ENCODE assay signal across 21 cellular contexts in the genomic region with DNA sequence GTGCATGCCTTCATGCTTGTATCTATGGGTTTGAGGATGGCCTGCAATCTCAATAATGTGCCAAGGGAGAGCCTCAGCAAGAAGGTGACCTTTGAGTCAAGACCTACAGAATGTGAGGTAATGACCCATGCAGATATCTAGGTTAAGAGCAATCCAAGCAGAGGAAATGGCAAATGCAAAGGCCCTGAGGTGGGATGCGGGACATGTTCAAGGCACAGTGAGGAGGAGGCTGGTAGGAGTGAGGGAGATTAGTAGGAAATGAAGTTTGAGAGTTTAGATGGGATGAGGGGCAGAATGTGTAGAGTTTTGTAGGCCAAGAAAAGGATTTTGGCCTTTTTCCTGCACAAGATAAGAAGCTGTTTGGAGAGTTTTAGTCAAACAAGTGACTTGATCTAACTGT. TPM values are rescaled to one million over a fixed set of nuclear protein-coding genes. Genes with fewer than 3 reads are reported as not detected.
DNase-seq lines count a peak whose midpoint lies in the region; ATAC-seq, FAIRE-seq and TF ChIP-seq lines count a peak whose summit lies in the region.
"Had no signal": no experiment of that assay in that cellular context is flagged by ENCODE, and none has a peak within 500 bp of the region (broad histone marks: within the 10 kb centered on the region; RNA-seq: fewer than 3 reads in every experiment).

No MANE protein-coding gene starts in this region.

- H3K36me3 ChIP-seq in K562 (ENCODE audit: control insufficient read depth, insufficient read depth, low read length) (no peaks in the 10 kb centered on the region), small intestine (ENCODE audit: control insufficient read depth in 2 of 2, insufficient read depth in 2 of 2, low read length in 2 of 2) (no peaks in the 10 kb centered on the region)
- H3K36me3 ChIP-seq: BE2C had no signal

- no peaks in the 10 kb centered on the region for H3K36me3 Mint-ChIP-seq in natural killer cell treated with Interleukin-12 subunit alpha and Interleukin-12 subunit beta and Interleukin-15 and Interleukin-18, amount 100 ng/mL, for 72 hours
- H3K36me3 Mint-ChIP-seq in natural killer cell, result no peaks in the 10 kb centered on the region
- H3K36me3 Mint-ChIP-seq: CD4-positive, CD25-positive, alpha-beta regulatory T cell had no signal

- H3K9me3 ChIP-seq in K562 (replicated peaks; ENCODE audit: control insufficient read depth, insufficient read depth, low read depth, low read length) (no peaks in the 10 kb centered on the region), small intestine (ENCODE audit: control insufficient read depth, low read depth) (no peaks in the 10 kb centered on the region)
- H3K9me3 ChIP-seq: BE2C had no signal

- no peaks in the 10 kb centered on the region for H3K9me1 ChIP-seq in K562 (ENCODE audit: control insufficient read depth, insufficient read depth, low read length)

- in situ Hi-C loops in K562 (cut with MboI), result no loop called here

- WGBS in K562 (ENCODE audit: insufficient coverage, low coverage, missing lambda C conversion rate), result 100% methylated on average over 1 of the region's 1 CpG
- 94 to 100% (median 100%) methylated on average over 1 of the region's 1 CpG for WGBS in small intestine, 3 donors

- no peaks in the 10 kb centered on the region for H4K20me1 ChIP-seq in K562 (replicated peaks; ENCODE audit: control insufficient read depth, insufficient read depth, low read length)

- H3K9me3 Mint-ChIP-seq in natural killer cell treated with Interleukin-12 subunit alpha and Interleukin-12 subunit beta and Interleukin-15 and Interleukin-18, amount 100 ng/mL, for 72 hours, result no peaks in the 10 kb centered on the region
- no peaks in the 10 kb centered on the region for H3K9me3 Mint-ChIP-seq in natural killer cell
- H3K9me3 Mint-ChIP-seq: CD8-positive, alpha-beta memory T cell; GM23338; HFFc6 had no signal

- TF ChIP-seq POLR2A in K562 (conservative IDR thresholded peaks at IDR 0.05), result no peak

- TF ChIP-seq CTCF in natural killer cell (IDR thresholded peaks at IDR 0.05), result no peak
- TF ChIP-seq CTCF in K562 (IDR thresholded peaks at IDR 0.05 in 2 of 3, conservative IDR thresholded peaks at IDR 0.05 in 1 of 3; ENCODE audit: insufficient read depth in 2 of 3, low read depth in 1 of 3, low read length in 3 of 3), result no peak

- no peak for ATAC-seq in natural killer cell treated with Interleukin-12 subunit alpha and Interleukin-12 subunit beta and Interleukin-15 and Interleukin-18, amount 100 ng/mL, for 72 hours
- ATAC-seq in natural killer cell (no peak), K562 (no peak)
- ATAC-seq: GM23338 had no signal

- no peak for DNase-seq in natural killer cell treated with Interleukin-12 subunit alpha and Interleukin-12 subunit beta and Interleukin-15 and Interleukin-18, amount 100 ng/mL, for 72 hours (ENCODE audit: low spot score)
- DNase-seq in natural killer cell, result no peak
- no peak for DNase-seq in K562 (ENCODE audit: extremely low read depth in 1 of 4, low spot score in 3 of 4)
- DNase-seq in small intestine, result peak; percentile 20
- no peak for DNase-seq in hypothalamus (lab: John Stamatoyannopoulos, UW)
- no peak for DNase-seq in stimulated activated CD4-positive, alpha-beta T cell treated with anti-CD3 and anti-CD28 coated beads, Interleukin-1b, Interleukin-23, amount 100 ng/mL, for 48 hours
- DNase-seq in SIG-M5 treated with dmso at 0.1 percent for 504 hours (lab: John Stamatoyannopoulos, UW; ENCODE audit: unreplicated experiment), result no peak
- DNase-seq: ACHN; BE2C; C1 segment of cervical spinal cord; CD4-positive, CD25-positive, alpha-beta regulatory T cell; CD8-positive, alpha-beta memory T cell; COR-L47; HCEC 1CT; HFFc6 had no signal

- H3K4me3 ChIP-seq in K562 (no peak overlapping the region), small intestine (ENCODE audit: low read depth in 1 of 2, low read length in 2 of 2) (no peak overlapping the region)
- H3K4me3 ChIP-seq: GM23338 had no signal

- H3K27me3 Mint-ChIP-seq in natural killer cell treated with Interleukin-12 subunit alpha and Interleukin-12 subunit beta and Interleukin-15 and Interleukin-18, amount 100 ng/mL, for 72 hours, result no peaks in the 10 kb centered on the region
- H3K27me3 Mint-ChIP-seq in natural killer cell (ENCODE audit: low read depth in 2 of 2), result no peaks in the 10 kb centered on the region
- H3K27me3 Mint-ChIP-seq: CD8-positive, alpha-beta memory T cell had no signal

- H3K27me3 ChIP-seq in K562 (ENCODE audit: control insufficient read depth in 2 of 2, insufficient read depth in 2 of 2, low read length in 2 of 2) (no peaks in the 10 kb centered on the region), small intestine (ENCODE audit: control insufficient read depth in 2 of 2, insufficient read depth in 2 of 2, low read length in 2 of 2) (no peaks in the 10 kb centered on the region)
- H3K27me3 ChIP-seq: BE2C had no signal

- no peak overlapping the region for H3K9ac ChIP-seq in K562 (ENCODE audit: insufficient read depth in 1 of 2, low read depth in 2 of 2, low read length in 2 of 2)

- peak overlapping the region; percentile 6 for H3K4me3 Mint-ChIP-seq in natural killer cell treated with Interleukin-12 subunit alpha and Interleukin-12 subunit beta and Interleukin-15 and Interleukin-18, amount 100 ng/mL, for 72 hours
- H3K4me3 Mint-ChIP-seq in natural killer cell, result no peak overlapping the region
- H3K4me3 Mint-ChIP-seq: GM23338, HFFc6 had no signal

- H3K79me2 ChIP-seq in K562 (ENCODE audit: control insufficient read depth, insufficient read depth, low read length), result peaks cover 13% of the 10 kb centered on the region

- intact Hi-C loops in natural killer cell (cut with micrococcal nuclease), result no loop called here
- intact Hi-C loops in K562 (cut with micrococcal nuclease), result no loop called here

- H2AFZ ChIP-seq in K562 (ENCODE audit: low read depth, low read length), result no peak overlapping the region
- H2AFZ ChIP-seq: GM23338 had no signal

- no peak overlapping the region for H3K4me2 ChIP-seq in K562 (ENCODE audit: insufficient read depth, low read length)
- H3K4me2 ChIP-seq: GM23338 had no signal

- TF ChIP-seq EP300 in K562 (IDR thresholded peaks at IDR 0.05; ENCODE audit: low read length), result no peak

- TF ChIP-seq RAD21 in K562 (CRISPR knock-in tag; conservative IDR thresholded peaks at IDR 0.05 in 1 of 2, IDR thresholded peaks at IDR 0.05 in 1 of 2), result no peak

- H3K4me1 ChIP-seq in K562 (replicated peaks in 1 of 2; ENCODE audit: control insufficient read depth in 2 of 2, insufficient read depth in 2 of 2, low read length in 2 of 2) (peaks cover 0 to 3% of the 10 kb centered on the region in 2 experiments; a peak in 3 of 5 replicates), small intestine (ENCODE audit: control insufficient read depth in 2 of 2, insufficient read depth in 1 of 2, low read depth in 1 of 2, low read length in 1 of 2) (no peaks in the 10 kb centered on the region)
- H3K4me1 ChIP-seq: BE2C had no signal

- BruUV-seq in K562 (replicated peaks; lab: Mats Ljungman, UMichigan), result no TSS peak

- H3K27ac Mint-ChIP-seq in natural killer cell treated with Interleukin-12 subunit alpha and Interleukin-12 subunit beta and Interleukin-15 and Interleukin-18, amount 100 ng/mL, for 72 hours, result no peak overlapping the region
- H3K27ac Mint-ChIP-seq in natural killer cell, result no peak overlapping the region
- H3K27ac Mint-ChIP-seq: GM23338, HFFc6 had no signal

- CTCF ChIA-PET in K562 (lab: Yijun Ruan, JAX; ENCODE audit: low intra/inter-chr PET ratio), result no interaction called here

- H3K27ac ChIP-seq in K562 (ENCODE audit: extremely low read depth, low read depth, low read length), result no peak overlapping the region
- no peak overlapping the region for H3K27ac ChIP-seq in small intestine (ENCODE audit: low read depth in 1 of 2, low read length in 1 of 2)
- H3K27ac ChIP-seq: HL-60 had no signal

- POLR2A ChIA-PET in K562 (lab: Yijun Ruan, JAX), result interaction anchor here (0.6 to 1.2 kb wide), 3 partner anchors 11 to 16 kb away, joined by 3 read pairs; no protein-coding TSS in a partner anchor

- no peak for FAIRE-seq in K562 (lab: Jason Lieb, UNC)
- FAIRE-seq in small intestine (lab: Jason Lieb, UNC), result no peak
- FAIRE-seq: A204.1, D721Med, G401.6, H54 had no signal

- peaks cover 15 to 26% of the 10 kb centered on the region in 2 donors for H3K4me1 Mint-ChIP-seq in natural killer cell treated with Interleukin-12 subunit alpha and Interleukin-12 subunit beta and Interleukin-15 and Interleukin-18, amount 100 ng/mL, for 72 hours (ENCODE audit: low read depth in 2 of 2)
- H3K4me1 Mint-ChIP-seq in natural killer cell, result peaks cover 6 to 16% of the 10 kb centered on the region in 2 donors

RNA-seq across cellular contexts. Expression of gene MAP2K5, which starts 4.7 kb away (rescaled TPM):
- 10 to 100 TPM; 14.5 to 24.7 TPM for total RNA-seq in natural killer cell treated with Interleukin-12 subunit alpha and Interleukin-12 subunit beta and Interleukin-15 and Interleukin-18, amount 100 ng/mL, for 72 hours
- total RNA-seq in natural killer cell (10 to 100 TPM; 25.6 to 32.6 (median 29.2) TPM), K562 (2014; rRNA removed) (7.3 and 7.4 TPM in 2 replicates), K562 (2014; rRNA removed; fragmentation: Illumina TruSeq; extraction: Trizol) (6.7 and 8.3 TPM in 2 replicates), K562 (2015; rRNA removed; fragmentation: Illumina TruSeq; extraction: Trizol) (7.5 and 8.3 TPM in 2 replicates), K562 (2021) (16.5 and 17.6 TPM in 2 replicates)
- total RNA-seq in K562 (2011; cell fraction: chromatin; rRNA removed; ENCODE audit: low replicate concordance), result 36.3 and 45.3 TPM in 2 replicates
- total RNA-seq in K562 (2011; cell fraction: nucleolus; rRNA removed), result 14.8 and 15.3 TPM in 2 replicates
- total RNA-seq in K562 (2011; cell fraction: nucleoplasm; rRNA removed), result 30.1 and 40.2 TPM in 2 replicates
- polyA plus RNA-seq in K562 (2011; rRNA removed) (3.9 and 5.0 TPM in 2 replicates), K562 (2014; fragmentation: Illumina TruSeq; extraction: Trizol) (13.9 and 14.3 TPM in 2 replicates), K562 (2014; fragmentation: Nextera tagmentation; extraction: Ambion mirVana) (1 to 10 TPM in 1 of 2 experiments, under 1 TPM in 1; 0.41 to 1.6 TPM), K562 (2014; rRNA removed) (5.3 and 8.0 TPM in 2 replicates), small intestine (10 to 100 TPM; 10.5 to 12.2 (median 11.4) TPM)
- polyA plus RNA-seq in K562 (2011; cell fraction: cytosol; rRNA removed), result 2.7 and 3.3 TPM in 2 replicates
- polyA plus RNA-seq in K562 (2011; cell fraction: nucleus; rRNA removed), result 14.3 and 14.7 TPM in 2 replicates
- polyA plus RNA-seq in K562 (2012), result 15.5 and 32.5 TPM in 2 replicates
- 8.8 and 10.8 TPM in 2 replicates for polyA minus RNA-seq in K562 (2011; rRNA and poly(A)+ RNA removed)
- polyA minus RNA-seq in K562 (2011; cell fraction: cytosol; rRNA and poly(A)+ RNA removed), result 12.1 and 12.4 TPM in 2 replicates
- polyA minus RNA-seq in K562 (2011; cell fraction: nucleus; rRNA and poly(A)+ RNA removed), result 17.4 and 22.1 TPM in 2 replicates

RNA-seq across cellular contexts. Expression of gene C15orf61, which starts 16.8 kb away (rescaled TPM):
- total RNA-seq in natural killer cell treated with Interleukin-12 subunit alpha and Interleukin-12 subunit beta and Interleukin-15 and Interleukin-18, amount 100 ng/mL, for 72 hours, result 1 to 10 TPM; 3.9 to 5.0 TPM
- 10 to 100 TPM in 2 of 3 donors, 1 to 10 TPM in 1; 8.7 to 16.4 (median 12.6) TPM for total RNA-seq in natural killer cell
- 8.6 and 14.3 TPM in 2 replicates for total RNA-seq in K562 (2011; cell fraction: chromatin; rRNA removed; ENCODE audit: low replicate concordance)
- total RNA-seq in K562 (2011; cell fraction: nucleolus; rRNA removed), result 7.0 and 8.2 TPM in 2 replicates
- 12.8 and 14.5 TPM in 2 replicates for total RNA-seq in K562 (2011; cell fraction: nucleoplasm; rRNA removed)
- 8.7 and 10.7 TPM in 2 replicates for total RNA-seq in K562 (2014; rRNA removed)
- total RNA-seq in K562 (2014; rRNA removed; fragmentation: Illumina TruSeq; extraction: Trizol), result 3.3 and 3.7 TPM in 2 replicates
- 4.0 and 5.7 TPM in 2 replicates for total RNA-seq in K562 (2015; rRNA removed; fragmentation: Illumina TruSeq; extraction: Trizol)
- 10.4 and 12.9 TPM in 2 replicates for total RNA-seq in K562 (2021)
- 3.3 and 4.3 TPM in 2 replicates for polyA plus RNA-seq in K562 (2011; rRNA removed)
- polyA plus RNA-seq in K562 (2011; cell fraction: cytosol; rRNA removed), result 4.1 and 8.9 TPM in 2 replicates
- polyA plus RNA-seq in K562 (2011; cell fraction: nucleus; rRNA removed), result 7.1 and 8.8 TPM in 2 replicates
- 5.1 and 5.6 TPM in 2 replicates for polyA plus RNA-seq in K562 (2012)
- polyA plus RNA-seq in K562 (2014; fragmentation: Illumina TruSeq; extraction: Trizol), result 1.6 and 1.9 TPM in 2 replicates
- polyA plus RNA-seq in K562 (2014; fragmentation: Nextera tagmentation; extraction: Ambion mirVana), result 1 to 10 TPM; 1.8 to 2.7 TPM
- 7.6 and 10.5 TPM in 2 replicates for polyA plus RNA-seq in K562 (2014; rRNA removed)
- polyA minus RNA-seq in K562 (2011; rRNA and poly(A)+ RNA removed), result 3.5 and 7.9 TPM in 2 replicates
- polyA minus RNA-seq in K562 (2011; cell fraction: cytosol; rRNA and poly(A)+ RNA removed), result 1.5 and 3.6 TPM in 2 replicates
- 16.2 and 35.0 TPM in 2 replicates for polyA minus RNA-seq in K562 (2011; cell fraction: nucleus; rRNA and poly(A)+ RNA removed)
- 1 to 10 TPM; 2.2 to 3.2 (median 2.4) TPM for polyA plus RNA-seq in small intestine
